21 cellular contexts compared by ENCODE assay signal in genomic region chr21:43826623-43826974, GRCh38. TPM values are rescaled to one million over a fixed set of nuclear protein-coding genes. Genes with fewer than 3 reads are reported as not detected.
DNase-seq lines count a peak whose midpoint lies in the region; ATAC-seq, FAIRE-seq and TF ChIP-seq lines count a peak whose summit lies in the region.
"Had no signal": no experiment of that assay in that cellular context is flagged by ENCODE, and none has a peak within 500 bp of the region (broad histone marks: within the 10 kb centered on the region; RNA-seq: fewer than 3 reads in every experiment).

No MANE protein-coding gene starts in this region.

- H3K18ac ChIP-seq in IMR-90 (ENCODE audit: low read depth, low read length) = no peak overlapping the region

- H2AFZ ChIP-seq in IMR-90 (replicated peaks; ENCODE audit: low read length, poor library complexity) = peak overlapping the region; percentile 19

- dilution Hi-C loops in IMR-90 (cut with HindIII; ENCODE audit: low sequenced_read_pairs, unreplicated experiment) = no loop called here

- no peak overlapping the region for H4K5ac ChIP-seq in IMR-90 (ENCODE audit: low read depth, low read length)

- peaks cover 39% of the 10 kb centered on the region for H3K27me3 Mint-ChIP-seq in Calu3 (ENCODE audit: unreplicated experiment)
- H3K27me3 Mint-ChIP-seq in activated T-helper 2 cell treated with anti-CD3 and anti-CD28 coated beads, Interferon-gamma antibody, Interleukin-2, Interleukin-4, amounts not matched to agents 10 μg/mL and 5 μg/mL and 100 μg/mL, durations not matched to agents 14 hours and 24 hours and 36 hours (ENCODE audit: low read depth) = peaks cover 5% of the 10 kb centered on the region

- no peak overlapping the region for H4K91ac ChIP-seq in IMR-90 (ENCODE audit: insufficient read depth, low read depth, low read length)

- no peak for TF ChIP-seq RAD21 in IMR-90 (IDR thresholded peaks at IDR 0.05; ENCODE audit: low read length)

- no peaks in the 10 kb centered on the region for H3K79me1 ChIP-seq in IMR-90 (ENCODE audit: low read depth in 1 of 2, low read length in 2 of 2)

- H3K4me3 Mint-ChIP-seq in Calu3 (ENCODE audit: low read depth, unreplicated experiment) = peak overlapping the region; percentile 24
- no peak overlapping the region for H3K4me3 Mint-ChIP-seq in activated T-helper 2 cell treated with anti-CD3 and anti-CD28 coated beads, Interferon-gamma antibody, Interleukin-2, Interleukin-4, amounts not matched to agents 10 μg/mL and 5 μg/mL and 100 μg/mL, durations not matched to agents 14 hours and 24 hours and 36 hours (ENCODE audit: low read depth)
- H3K4me3 Mint-ChIP-seq: activated T-cell treated with anti-CD3 and anti-CD28 coated beads, Interleukin-2, amount 50 U/mL, for 4 hours; T-cell had no signal

- no CpG with 5 or more reads among the region's 8 CpGs for WGBS in IMR-90 (ENCODE audit: extremely low coverage in 2 of 2, insufficient read length in 1 of 2), 2 experiments

- H4K8ac ChIP-seq in IMR-90 (ENCODE audit: low read depth in 2 of 2, low read length in 2 of 2) = no peak overlapping the region

- peaks cover 4% of the 10 kb centered on the region; the same call in 1 of the 2 replicates for H3K4me1 ChIP-seq in IMR-90 (ENCODE audit: control insufficient read depth, insufficient read depth, low read length)
- H3K4me1 ChIP-seq: colonic mucosa had no signal

- no peak overlapping the region for H2BK20ac ChIP-seq in IMR-90 (ENCODE audit: low read depth, low read length)

- POLR2A ChIA-PET in IMR-90 (lab: Charles Lee; ENCODE audit: unreplicated experiment) = no interaction called here

- TF ChIP-seq CTCF in Calu3 (IDR thresholded peaks at IDR 0.05; ENCODE audit: unreplicated experiment) = no peak
- no peak for TF ChIP-seq CTCF in IMR-90 (conservative IDR thresholded peaks at IDR 0.05; ENCODE audit: low read depth, low read length)
- TF ChIP-seq CTCF in dorsolateral prefrontal cortex (IDR thresholded peaks at IDR 0.05 in 54 of 56, conservative IDR thresholded peaks at IDR 0.05 in 2 of 56; ENCODE audit: low read depth in 1 of 56, partially characterized antibody in 56 of 56) = no peak

- FAIRE-seq in RCC 7860 (lab: Jason Lieb, UNC) = no peak
- FAIRE-seq: endothelial cell of umbilical vein, G401.6 had no signal

- peak overlapping the region; percentile 72 for H3K27ac Mint-ChIP-seq in Calu3 (ENCODE audit: unreplicated experiment)
- no peak overlapping the region for H3K27ac Mint-ChIP-seq in activated T-helper 2 cell treated with anti-CD3 and anti-CD28 coated beads, Interferon-gamma antibody, Interleukin-2, Interleukin-4, amounts not matched to agents 10 μg/mL and 5 μg/mL and 100 μg/mL, durations not matched to agents 14 hours and 24 hours and 36 hours
- H3K27ac Mint-ChIP-seq: activated naive CD4-positive, alpha-beta T cell treated with anti-CD3 and anti-CD28 coated beads, Interleukin-2, amount 50 U/mL, for 72 hours; T-cell had no signal

- H3K9ac ChIP-seq in IMR-90 (ENCODE audit: low read depth, low read length) = no peak overlapping the region

- intact Hi-C loops in Calu3 (cut with micrococcal nuclease; ENCODE audit: unreplicated experiment) = no loop called here
- intact Hi-C loops in IMR-90 (cut with micrococcal nuclease) = no loop called here
- intact Hi-C loops in dorsolateral prefrontal cortex (cut with DNase I) = no loop called here
- intact Hi-C loops in posterior vena cava (cut with DNase I) = no loop called here
- intact Hi-C loops in activated T-helper 2 cell treated with anti-CD3 and anti-CD28 coated beads, Interferon-gamma antibody, Interleukin-2, Interleukin-4, amounts not matched to agents 10 μg/mL and 5 μg/mL and 100 μg/mL, durations not matched to agents 14 hours and 24 hours and 36 hours (cut with micrococcal nuclease) = no loop called here

- H3K36me3 ChIP-seq in IMR-90 (ENCODE audit: control insufficient read depth, insufficient read depth, low read length) = no peaks in the 10 kb centered on the region
- H3K36me3 ChIP-seq: colonic mucosa, neutrophil, sigmoid colon had no signal

- peaks cover 4% of the 10 kb centered on the region; the same call in 1 of the 2 replicates for H3K9me1 ChIP-seq in IMR-90 (ENCODE audit: insufficient read depth, low read length)

- H3K4me3 ChIP-seq in IMR-90 (ENCODE audit: insufficient read depth, low read depth, low read length) = no peak overlapping the region
- H3K4me3 ChIP-seq in dorsolateral prefrontal cortex = no peak overlapping the region
- H3K4me3 ChIP-seq: body of pancreas, colonic mucosa, sigmoid colon had no signal

- in situ Hi-C loops in IMR-90 (cut with MboI; ENCODE audit: low sequenced_read_pairs) = no loop called here

- H2AK5ac ChIP-seq in IMR-90 (ENCODE audit: low read depth, low read length) = no peak overlapping the region

- H3K4me1 Mint-ChIP-seq in Calu3 (ENCODE audit: low read depth, unreplicated experiment) = no peaks in the 10 kb centered on the region
- H3K4me1 Mint-ChIP-seq in activated T-helper 2 cell treated with anti-CD3 and anti-CD28 coated beads, Interferon-gamma antibody, Interleukin-2, Interleukin-4, amounts not matched to agents 10 μg/mL and 5 μg/mL and 100 μg/mL, durations not matched to agents 14 hours and 24 hours and 36 hours (ENCODE audit: low read depth) = peaks cover 4% of the 10 kb centered on the region
- H3K4me1 Mint-ChIP-seq: T-cell had no signal

- no peaks in the 10 kb centered on the region for H4K20me1 ChIP-seq in IMR-90 (ENCODE audit: insufficient read depth, low read length)

- no peaks in the 10 kb centered on the region for H3K9me3 Mint-ChIP-seq in Calu3 (ENCODE audit: low read depth, unreplicated experiment)
- H3K9me3 Mint-ChIP-seq in activated T-helper 2 cell treated with anti-CD3 and anti-CD28 coated beads, Interferon-gamma antibody, Interleukin-2, Interleukin-4, amounts not matched to agents 10 μg/mL and 5 μg/mL and 100 μg/mL, durations not matched to agents 14 hours and 24 hours and 36 hours = no peaks in the 10 kb centered on the region
- H3K9me3 Mint-ChIP-seq: activated naive CD4-positive, alpha-beta T cell treated with anti-CD3 and anti-CD28 coated beads, Interleukin-2, amount 50 U/mL, for 72 hours; activated T-cell treated with anti-CD3 and anti-CD28 coated beads, Interleukin-2, amount 50 U/mL, for 4 hours; T-cell had no signal

- H3K27ac ChIP-seq in IMR-90 (ENCODE audit: insufficient read depth, low read length) = no peak overlapping the region
- peak overlapping the region in 33 of 59 donors; percentile 6 to 92 (median 59) for H3K27ac ChIP-seq in dorsolateral prefrontal cortex
- H3K27ac ChIP-seq: body of pancreas, colonic mucosa, neutrophil, sigmoid colon had no signal

- peaks cover 6% of the 10 kb centered on the region for H3K36me3 Mint-ChIP-seq in Calu3 (ENCODE audit: insufficient read depth, unreplicated experiment)
- no peaks in the 10 kb centered on the region for H3K36me3 Mint-ChIP-seq in activated T-helper 2 cell treated with anti-CD3 and anti-CD28 coated beads, Interferon-gamma antibody, Interleukin-2, Interleukin-4, amounts not matched to agents 10 μg/mL and 5 μg/mL and 100 μg/mL, durations not matched to agents 14 hours and 24 hours and 36 hours (ENCODE audit: low read depth)
- H3K36me3 Mint-ChIP-seq: activated naive CD4-positive, alpha-beta T cell treated with anti-CD3 and anti-CD28 coated beads, Interleukin-2, amount 50 U/mL, for 72 hours; T-cell had no signal

- no peak overlapping the region for H3K4me2 ChIP-seq in IMR-90 (ENCODE audit: low read depth, low read length)

- DNase-seq in Calu3 (no peak), IMR-90 (no peak), dorsolateral prefrontal cortex (peak in 1 of 10 donors; percentile 42), posterior vena cava (ENCODE audit: low spot score) (peak; percentile 59), NCI-H69 (lab: John Stamatoyannopoulos, UW) (no peak), RCC 7860 (ENCODE audit: low spot score) (no peak), Ammon's horn (ENCODE audit: low spot score) (no peak)
- DNase-seq in activated T-helper 2 cell treated with anti-CD3 and anti-CD28 coated beads, Interferon-gamma antibody, Interleukin-2, Interleukin-4, amounts not matched to agents 10 μg/mL and 5 μg/mL and 100 μg/mL, durations not matched to agents 14 hours and 24 hours and 36 hours (ENCODE audit: low spot score) = no peak
- DNase-seq: activated CD4-positive, alpha-beta T cell treated with anti-CD3 and anti-CD28 coated beads, Interleukin-2, amount 50 U/mL, for 48 hours; activated T-cell treated with anti-CD3 and anti-CD28 coated beads, Interleukin-2, amount 50 U/mL, for 4 hours; body of pancreas; colonic mucosa; midbrain; NCI-H774; stimulated activated CD4-positive, alpha-beta T cell treated with anti-CD3 and anti-CD28 coated beads, Interleukin-2, amount 100 ng/mL, for 24 hours; T-cell had no signal

- no peaks in the 10 kb centered on the region for H3K9me3 ChIP-seq in IMR-90 (ENCODE audit: control insufficient read depth, insufficient read depth, low read length)
- H3K9me3 ChIP-seq: body of pancreas, colonic mucosa, neutrophil, sigmoid colon had no signal

- H2BK120ac ChIP-seq in IMR-90 (ENCODE audit: low read depth, low read length) = no peak overlapping the region

- no peak for TF ChIP-seq POLR2A in IMR-90 (IDR thresholded peaks at IDR 0.05; ENCODE audit: low read depth, low read length)

- no peak overlapping the region for H2BK15ac ChIP-seq in IMR-90 (ENCODE audit: low read depth, low read length)

- no peak overlapping the region for H3K4ac ChIP-seq in IMR-90 (ENCODE audit: low read depth, low read length)

- no peak for ATAC-seq in IMR-90 (ENCODE audit: low read depth)
- ATAC-seq: activated naive CD4-positive, alpha-beta T cell treated with anti-CD3 and anti-CD28 coated beads, Interleukin-2, amount 50 U/mL, for 72 hours; T-cell had no signal

- no peak overlapping the region for H3K14ac ChIP-seq in IMR-90 (replicated peaks; ENCODE audit: low read depth, low read length)

- H3K56ac ChIP-seq in IMR-90 (ENCODE audit: extremely low read depth, insufficient read depth, low read length) = no peak overlapping the region

- H3K27me3 ChIP-seq in IMR-90 (ENCODE audit: control insufficient read depth, insufficient read depth, low read length) (peaks cover 18% of the 10 kb centered on the region), dorsolateral prefrontal cortex (no peaks in the 10 kb centered on the region)
- H3K27me3 ChIP-seq: body of pancreas, colonic mucosa had no signal

- H3K23ac ChIP-seq in IMR-90 (ENCODE audit: low read depth, low read length) = no peak overlapping the region

- CTCF ChIA-PET in Calu3 (lab: Charles Lee) (no interaction called here), IMR-90 (lab: Yijun Ruan, JAX) (interaction anchor here (1.0 kb wide), 1 partner anchor 20 kb away, joined by 3 read pairs; no protein-coding TSS in a partner anchor)

- BruUV-seq in Calu3 (replicated peaks; lab: Mats Ljungman, UMichigan) (no TSS peak), IMR-90 (replicated peaks; lab: Mats Ljungman, UMichigan) (no TSS peak)

- peak overlapping the region; percentile 85 for H2AK9ac ChIP-seq in IMR-90 (replicated peaks; ENCODE audit: low read depth, low read length, poor library complexity)

- H2BK5ac ChIP-seq in IMR-90 (ENCODE audit: low read depth, low read length, poor library complexity, severe bottlenecking) = no peak overlapping the region

RNA-seq across cellular contexts. Expression of gene RRP1, which starts 37.2 kb away (rescaled TPM):
- total RNA-seq in Calu3 (2022) (37.2 and 49.4 TPM in 2 replicates), IMR-90 (2012; rRNA removed) (18.3 and 23.3 TPM in 2 replicates), dorsolateral prefrontal cortex (10 to 100 TPM; 22.5 to 48.3 (median 31.5) TPM), posterior vena cava (10 to 100 TPM; 10.7 to 14.3 TPM)
- polyA plus RNA-seq in IMR-90 (2012; rRNA removed) = 18.1 and 20.2 TPM in 2 replicates
- polyA plus RNA-seq in IMR-90 (2012; cell fraction: cytosol; rRNA removed) = 12.4 and 18.5 TPM in 2 replicates
- polyA plus RNA-seq in IMR-90 (2012; cell fraction: nucleus; rRNA removed; ENCODE audit: low replicate concordance) = 28.8 and 33.8 TPM in 2 replicates
- total RNA-seq in activated T-helper 2 cell treated with anti-CD3 and anti-CD28 coated beads, Interferon-gamma antibody, Interleukin-2, Interleukin-4, amounts not matched to agents 10 μg/mL and 5 μg/mL and 100 μg/mL, durations not matched to agents 14 hours and 24 hours and 36 hours = 67.1 and 71.7 TPM in 2 replicates

RNA-seq across cellular contexts. Expression of gene AGPAT3, which starts 38.4 kb away (rescaled TPM):
- total RNA-seq in Calu3 (2022) (61.2 and 64.1 TPM in 2 replicates), IMR-90 (2012; rRNA removed) (24.2 and 27.1 TPM in 2 replicates), dorsolateral prefrontal cortex (100 to 1,000 TPM in 106 of 120 experiments, 10 to 100 TPM in 14; 89.4 to 157 (median 110) TPM), posterior vena cava (10 to 100 TPM; 35.3 to 43.2 TPM)
- polyA plus RNA-seq in IMR-90 (2012; rRNA removed) = 36.2 and 38.7 TPM in 2 replicates
- 32.1 and 32.6 TPM in 2 replicates for polyA plus RNA-seq in IMR-90 (2012; cell fraction: cytosol; rRNA removed)
- 48.7 and 55.4 TPM in 2 replicates for polyA plus RNA-seq in IMR-90 (2012; cell fraction: nucleus; rRNA removed; ENCODE audit: low replicate concordance)
- total RNA-seq in activated T-helper 2 cell treated with anti-CD3 and anti-CD28 coated beads, Interferon-gamma antibody, Interleukin-2, Interleukin-4, amounts not matched to agents 10 μg/mL and 5 μg/mL and 100 μg/mL, durations not matched to agents 14 hours and 24 hours and 36 hours = 126 and 134 TPM in 2 replicates

RNA-seq across cellular contexts. Expression of gene CSTB, which starts 50.5 kb away (rescaled TPM):
- total RNA-seq in Calu3 (2022) (105 and 116 TPM in 2 replicates), IMR-90 (2012; rRNA removed) (6.1 and 6.9 TPM in 2 replicates), dorsolateral prefrontal cortex (10 to 100 TPM; 21.2 to 46.5 (median 30.9) TPM), posterior vena cava (10 to 100 TPM; 29.0 to 48.6 TPM)
- polyA plus RNA-seq in IMR-90 (2012; rRNA removed) = 71.7 and 87.4 TPM in 2 replicates
- polyA plus RNA-seq in IMR-90 (2012; cell fraction: cytosol; rRNA removed) = 31.9 and 61.6 TPM in 2 replicates
- polyA plus RNA-seq in IMR-90 (2012; cell fraction: nucleus; rRNA removed; ENCODE audit: low replicate concordance) = 16.5 and 24.5 TPM in 2 replicates
- total RNA-seq in activated T-helper 2 cell treated with anti-CD3 and anti-CD28 coated beads, Interferon-gamma antibody, Interleukin-2, Interleukin-4, amounts not matched to agents 10 μg/mL and 5 μg/mL and 100 μg/mL, durations not matched to agents 14 hours and 24 hours and 36 hours = 55.8 TPM in 2 replicates
